20 cellular contexts compared by ENCODE assay signal in the genomic region with DNA sequence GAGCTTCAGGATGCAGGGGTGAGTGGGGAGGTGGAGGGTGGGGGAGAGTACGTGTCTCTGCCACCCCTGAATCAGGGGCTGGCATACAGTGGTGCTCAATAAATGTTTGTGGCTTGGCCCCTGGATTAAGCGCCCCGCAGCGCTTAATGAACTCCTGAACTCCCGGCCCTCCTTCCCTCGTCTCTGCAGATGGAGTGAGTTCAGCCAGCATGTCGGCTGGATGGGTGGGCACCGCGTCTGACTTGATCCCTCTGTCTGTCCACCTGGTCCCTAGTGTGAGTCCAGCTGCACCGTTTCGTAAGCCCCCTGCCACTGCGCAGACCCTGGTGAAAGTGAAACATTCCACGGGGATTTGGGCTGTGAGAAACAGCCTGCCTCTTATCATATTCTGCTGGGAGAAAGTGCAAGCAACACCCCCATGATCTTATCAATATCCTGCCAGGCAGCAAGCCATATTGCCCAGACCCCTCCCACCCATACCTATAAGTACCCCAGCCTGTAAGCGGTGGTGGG. TPM values are rescaled to one million over a fixed set of nuclear protein-coding genes. Genes with fewer than 3 reads are reported as not detected.
DNase-seq lines count a peak whose midpoint lies in the region; ATAC-seq and TF ChIP-seq lines count a peak whose summit lies in the region.
"Had no signal": no experiment of that assay in that cellular context is flagged by ENCODE, and none has a peak within 500 bp of the region (broad histone marks: within the 10 kb centered on the region; RNA-seq: fewer than 3 reads in every experiment).

No MANE protein-coding gene starts in this region.

- intact Hi-C loops in upper lobe of right lung (cut with DNase I) = no loop called here

- CTCF ChIA-PET in SK-N-SH (lab: Yijun Ruan, JAX) = interaction anchor here (1.6 to 3.3 kb wide), 2 partner anchors 8 to 52 kb away, joined by 3 to 13 read pairs; no protein-coding TSS in a partner anchor

- no peaks in the 10 kb centered on the region for H3K9me2 ChIP-seq in SK-N-SH

- H3K27ac ChIP-seq in SK-N-SH (ENCODE audit: low read depth in 2 of 2, low read length in 1 of 2) (no peak overlapping the region), upper lobe of right lung (no peak overlapping the region)
- H3K27ac ChIP-seq: PC-9 had no signal

- no peak for ATAC-seq in SK-N-SH treated with all-trans-retinoic acid at 6 μM for 48 hours
- no peak for ATAC-seq in upper lobe of right lung
- no peak for ATAC-seq in HG03469 (IDR thresholded peaks at IDR 0.05; ENCODE audit: unreplicated experiment)
- no peak for ATAC-seq in HG02852 (IDR thresholded peaks at IDR 0.05; ENCODE audit: unreplicated experiment)

- H3K27ac Mint-ChIP-seq in chondrocyte (ENCODE audit: unreplicated experiment) (no peak overlapping the region), osteocyte (ENCODE audit: unreplicated experiment) (no peak overlapping the region)
- H3K27ac Mint-ChIP-seq: CD4-positive, alpha-beta T cell had no signal

- POLR2A ChIA-PET in SK-N-SH (lab: Yijun Ruan, JAX) = no interaction called here

- no peaks in the 10 kb centered on the region for H4K20me1 ChIP-seq in SK-N-SH (ENCODE audit: insufficient read depth)

- H3K27me3 Mint-ChIP-seq in chondrocyte (ENCODE audit: low read depth) = peaks cover 41% of the 10 kb centered on the region
- peaks cover 32% of the 10 kb centered on the region for H3K27me3 Mint-ChIP-seq in osteocyte (ENCODE audit: unreplicated experiment)

- H3K9me3 ChIP-seq in SK-N-SH = no peaks in the 10 kb centered on the region
- H3K9me3 ChIP-seq in upper lobe of right lung = no peaks in the 10 kb centered on the region
- H3K9me3 ChIP-seq: BE2C, MG63 had no signal

- WGBS in SK-N-SH (ENCODE audit: low lambda C conversion rate) = 62% methylated on average over 12 of the region's 14 CpGs

- H3K4me3 Mint-ChIP-seq in chondrocyte (ENCODE audit: unreplicated experiment) (no peak overlapping the region), osteocyte (ENCODE audit: unreplicated experiment) (no peak overlapping the region)
- H3K4me3 Mint-ChIP-seq: CD4-positive, alpha-beta T cell had no signal

- TF ChIP-seq RAD21 in SK-N-SH (IDR thresholded peaks at IDR 0.05; ENCODE audit: low read length) = no peak

- TF ChIP-seq CTCF in SK-N-SH (IDR thresholded peaks at IDR 0.05) (no peak), chondrocyte (IDR thresholded peaks at IDR 0.05) (no peak), osteocyte (IDR thresholded peaks at IDR 0.05) (no peak), upper lobe of right lung (IDR thresholded peaks at IDR 0.05) (no peak)

- H3K4me1 Mint-ChIP-seq in chondrocyte (ENCODE audit: low read depth) (peaks cover 3% of the 10 kb centered on the region), osteocyte (ENCODE audit: unreplicated experiment) (peaks cover 11% of the 10 kb centered on the region)

- H3K9me3 Mint-ChIP-seq in chondrocyte (ENCODE audit: low read depth) = no peaks in the 10 kb centered on the region
- H3K9me3 Mint-ChIP-seq in osteocyte (ENCODE audit: unreplicated experiment) = no peaks in the 10 kb centered on the region
- H3K9me3 Mint-ChIP-seq: CD4-positive, alpha-beta T cell had no signal

- DNase-seq in SK-N-SH (peak; percentile 40), chondrocyte (ENCODE audit: low spot score) (peak; percentile 65), osteocyte (ENCODE audit: extremely low spot score, unreplicated experiment) (peak; percentile 74), upper lobe of right lung (peak; percentile 29), NCI-H1930 (lab: John Stamatoyannopoulos, UW) (no peak)
- DNase-seq: 8988T, BE2C, Calu3, DND-41, GOT3, Karpas-422, MG63, NCI-H1092 treated with DMSO at 0.1 percent for 48 hours, NCI-H510A treated with DMSO at 0.1 percent for 48 hours, NCI-H82, PC-9 had no signal

- H3K9ac ChIP-seq in SK-N-SH = no peak overlapping the region

- no peaks in the 10 kb centered on the region for H3K79me2 ChIP-seq in SK-N-SH (ENCODE audit: insufficient read depth)

- no peak for TF ChIP-seq EP300 in SK-N-SH (IDR thresholded peaks at IDR 0.05; ENCODE audit: borderline replicate concordance in 1 of 2, low read depth in 1 of 2, low read length in 1 of 2)

- H3K27me3 ChIP-seq in SK-N-SH (ENCODE audit: insufficient read depth) (no peaks in the 10 kb centered on the region), upper lobe of right lung (peaks cover 23% of the 10 kb centered on the region)
- H3K27me3 ChIP-seq: BE2C had no signal

- no peaks in the 10 kb centered on the region for H3F3A ChIP-seq in SK-N-SH (replicated peaks; ENCODE audit: insufficient read depth)

- H3K4me3 ChIP-seq in SK-N-SH (ENCODE audit: low read depth in 2 of 2, low read length in 1 of 2) (no peak overlapping the region), upper lobe of right lung (no peak overlapping the region)
- H3K4me3 ChIP-seq: MG63, PC-9 had no signal

- H3K36me3 ChIP-seq in SK-N-SH (replicated peaks in 1 of 2; ENCODE audit: control insufficient read depth in 1 of 2, insufficient read depth in 2 of 2, low read length in 1 of 2) (no peaks in the 10 kb centered on the region), upper lobe of right lung (no peaks in the 10 kb centered on the region)
- H3K36me3 ChIP-seq: BE2C, MG63 had no signal

- no peaks in the 10 kb centered on the region for H3K36me3 Mint-ChIP-seq in chondrocyte (ENCODE audit: low read depth)
- no peaks in the 10 kb centered on the region for H3K36me3 Mint-ChIP-seq in osteocyte (ENCODE audit: unreplicated experiment)

- H2AFZ ChIP-seq in SK-N-SH (ENCODE audit: low read depth) = no peak overlapping the region
- H2AFZ ChIP-seq: PC-9 had no signal

- H3K4me1 ChIP-seq in SK-N-SH (ENCODE audit: control insufficient read depth in 1 of 2, insufficient read depth in 2 of 2, low read depth in 1 of 2, low read length in 1 of 2) (peaks cover 0 to 13% of the 10 kb centered on the region in 2 experiments; a peak in 1 of 4 replicates), upper lobe of right lung (no peaks in the 10 kb centered on the region)

- H3K4me2 ChIP-seq in SK-N-SH = no peak overlapping the region
- H3K4me2 ChIP-seq: PC-9 had no signal

TF ChIP-seq in SK-N-SH, 30 proteins besides CTCF, POLR2A, EP300 and RAD21 (continues in another document):
- TF ChIP-seq TAF1 (IDR thresholded peaks at IDR 0.05; ENCODE audit: borderline replicate concordance, low read depth, low read length) = no peak
- no peak for TF ChIP-seq ELF1 (IDR thresholded peaks at IDR 0.05)
- no peak for TF ChIP-seq SMC3 (IDR thresholded peaks at IDR 0.05; ENCODE audit: low read depth, low read length)
- TF ChIP-seq, protein P1, sequence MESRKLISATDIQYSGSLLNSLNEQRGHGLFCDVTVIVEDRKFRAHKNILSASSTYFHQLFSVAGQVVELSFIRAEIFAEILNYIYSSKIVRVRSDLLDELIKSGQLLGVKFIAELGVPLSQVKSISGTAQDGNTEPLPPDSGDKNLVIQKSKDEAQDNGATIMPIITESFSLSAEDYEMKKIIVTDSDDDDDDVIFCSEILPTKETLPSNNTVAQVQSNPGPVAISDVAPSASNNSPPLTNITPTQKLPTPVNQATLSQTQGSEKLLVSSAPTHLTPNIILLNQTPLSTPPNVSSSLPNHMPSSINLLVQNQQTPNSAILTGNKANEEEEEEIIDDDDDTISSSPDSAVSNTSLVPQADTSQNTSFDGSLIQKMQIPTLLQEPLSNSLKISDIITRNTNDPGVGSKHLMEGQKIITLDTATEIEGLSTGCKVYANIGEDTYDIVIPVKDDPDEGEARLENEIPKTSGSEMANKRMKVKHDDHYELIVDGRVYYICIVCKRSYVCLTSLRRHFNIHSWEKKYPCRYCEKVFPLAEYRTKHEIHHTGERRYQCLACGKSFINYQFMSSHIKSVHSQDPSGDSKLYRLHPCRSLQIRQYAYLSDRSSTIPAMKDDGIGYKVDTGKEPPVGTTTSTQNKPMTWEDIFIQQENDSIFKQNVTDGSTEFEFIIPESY (IDR thresholded peaks at IDR 0.05; ENCODE audit: borderline replicate concordance, low read depth) = no peak
- no peak for TF ChIP-seq TEAD4 (IDR thresholded peaks at IDR 0.05; ENCODE audit: borderline replicate concordance, insufficient read depth)

TF ChIP-seq in SK-N-SH treated with all-trans-retinoic acid at 6 μM for 48 hours, 23 proteins besides CTCF, POLR2A, EP300 and RAD21:
- TF ChIP-seq ESRRG (CRISPR knock-in tag; IDR thresholded peaks at IDR 0.05) (no peak), PPARA (CRISPR knock-in tag; IDR thresholded peaks at IDR 0.05; ENCODE audit: borderline replicate concordance) (no peak)
- TF ChIP-seq, protein P2, sequence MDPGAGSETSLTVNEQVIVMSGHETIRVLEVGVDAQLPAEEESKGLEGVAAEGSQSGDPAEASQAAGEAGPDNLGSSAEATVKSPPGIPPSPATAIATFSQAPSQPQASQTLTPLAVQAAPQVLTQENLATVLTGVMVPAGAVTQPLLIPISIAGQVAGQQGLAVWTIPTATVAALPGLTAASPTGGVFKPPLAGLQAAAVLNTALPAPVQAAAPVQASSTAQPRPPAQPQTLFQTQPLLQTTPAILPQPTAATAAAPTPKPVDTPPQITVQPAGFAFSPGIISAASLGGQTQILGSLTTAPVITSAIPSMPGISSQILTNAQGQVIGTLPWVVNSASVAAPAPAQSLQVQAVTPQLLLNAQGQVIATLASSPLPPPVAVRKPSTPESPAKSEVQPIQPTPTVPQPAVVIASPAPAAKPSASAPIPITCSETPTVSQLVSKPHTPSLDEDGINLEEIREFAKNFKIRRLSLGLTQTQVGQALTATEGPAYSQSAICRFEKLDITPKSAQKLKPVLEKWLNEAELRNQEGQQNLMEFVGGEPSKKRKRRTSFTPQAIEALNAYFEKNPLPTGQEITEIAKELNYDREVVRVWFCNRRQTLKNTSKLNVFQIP (CRISPR knock-in tag; IDR thresholded peaks at IDR 0.05; ENCODE audit: borderline replicate concordance, low read depth) = no peak
TF ChIP-seq in SK-N-SH treated with all-trans-retinoic acid at 6 μM for 48 hours: peak in this region for 0.

RNA-seq across cellular contexts. Expression of a gene that starts 12.0 kb away (rescaled TPM):
- not detected in 2 replicates for polyA plus RNA-seq in SK-N-SH (2012; rRNA removed)
- polyA plus RNA-seq in SK-N-SH (2012; cell fraction: cytosol; rRNA removed) = not detected in 2 replicates
- not detected in 2 replicates for polyA plus RNA-seq in SK-N-SH (2012; cell fraction: nucleus; rRNA removed)
- total RNA-seq in chondrocyte (not detected in 3 replicates), osteocyte (not detected in 2 replicates), upper lobe of right lung (not detected)
- total RNA-seq: Calu3; CD4-positive, alpha-beta T cell; PC-9 had no signal

RNA-seq across cellular contexts. Expression of a gene that starts 20.2 kb away (rescaled TPM):
- polyA plus RNA-seq in SK-N-SH (2012; rRNA removed) = 0.18 and 0.19 TPM in 2 replicates
- polyA plus RNA-seq in SK-N-SH (2012; cell fraction: cytosol; rRNA removed) = 0.08 and 0.12 TPM in 2 replicates
- 0.21 and 0.39 TPM in 2 replicates for polyA plus RNA-seq in SK-N-SH (2012; cell fraction: nucleus; rRNA removed)
- 1.6 to 8.8 TPM (median 8.2 TPM) in 3 replicates for total RNA-seq in chondrocyte
- total RNA-seq in osteocyte = 7.0 and 8.4 TPM in 2 replicates
- total RNA-seq in upper lobe of right lung = 13.2 TPM
- total RNA-seq: CD4-positive, alpha-beta T cell had no signal

RNA-seq across cellular contexts. Expression of a gene that starts 55.9 kb away (rescaled TPM):
- polyA plus RNA-seq in SK-N-SH (2012; rRNA removed) = 7.6 and 8.7 TPM in 2 replicates
- polyA plus RNA-seq in SK-N-SH (2012; cell fraction: cytosol; rRNA removed) = 3.3 and 4.5 TPM in 2 replicates
- 36.5 and 41.4 TPM in 2 replicates for polyA plus RNA-seq in SK-N-SH (2012; cell fraction: nucleus; rRNA removed)
- total RNA-seq in chondrocyte = 12.3 to 18.1 TPM (median 12.6 TPM) in 3 replicates
- total RNA-seq in osteocyte = 21.0 and 22.4 TPM in 2 replicates
- 16.6 TPM for total RNA-seq in upper lobe of right lung

Comparison
In these comparisons a context has a peak if more than half of its experiments do, and no peak if none do; other contexts are left out.
1. DNase-seq: peak in SK-N-SH (single experiment), chondrocyte (single experiment), osteocyte (single experiment) and upper lobe of right lung (single experiment); none in NCI-H1930 (0 of 2).